ENCODE assay signal across 14 cellular contexts in the genomic region with DNA sequence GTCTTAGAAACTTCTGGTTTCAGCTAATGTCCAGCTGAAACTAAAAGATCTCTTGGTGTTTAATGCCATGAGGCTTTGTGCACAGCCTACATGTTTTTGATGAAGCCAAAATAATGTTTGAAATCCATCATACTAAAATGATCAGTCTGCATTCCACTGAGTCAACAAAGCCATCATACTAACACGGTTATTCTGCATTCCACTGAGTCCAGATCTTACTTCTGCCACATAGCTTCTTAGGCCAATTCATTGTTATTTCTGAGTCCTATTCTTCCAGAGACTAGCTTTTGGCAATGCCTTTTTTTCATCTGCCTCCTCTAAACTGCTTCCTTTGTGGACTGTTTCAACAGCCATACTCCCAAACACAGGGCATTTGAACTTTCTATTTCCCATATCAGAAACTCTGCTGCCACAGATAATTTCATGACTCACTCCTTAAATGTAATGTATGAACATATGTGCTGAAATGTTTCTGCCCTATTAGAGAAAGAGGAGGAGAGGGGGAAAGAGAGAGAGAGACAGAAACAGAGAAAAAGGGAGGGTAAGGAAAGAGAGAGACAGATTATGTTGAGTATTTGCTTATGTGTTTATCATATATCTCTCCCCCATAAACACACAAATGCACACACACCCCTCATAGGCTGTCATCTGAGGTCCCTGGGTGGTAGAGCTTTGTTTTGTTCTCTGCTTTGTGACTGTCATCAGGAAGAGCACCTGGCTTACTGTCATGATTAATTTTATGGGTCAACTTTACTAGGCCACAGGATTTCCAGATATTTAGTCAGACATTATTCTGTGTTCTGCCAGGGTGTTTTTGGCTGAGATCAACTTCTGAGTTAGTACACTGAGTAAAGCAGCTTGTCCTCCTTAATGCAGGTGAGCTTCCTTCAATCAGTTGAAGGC.
DNase-seq lines count a peak whose midpoint lies in the region; ATAC-seq, FAIRE-seq and TF ChIP-seq lines count a peak whose summit lies in the region.
"Had no signal": no experiment of that assay in that cellular context is flagged by ENCODE, and none has a peak within 500 bp of the region (broad histone marks: within the 10 kb centered on the region; RNA-seq: fewer than 3 reads in every experiment).

No MANE protein-coding gene starts in this region.

- TF ChIP-seq CTCF in PC-3 (conservative IDR thresholded peaks at IDR 0.05; ENCODE audit: low read depth, low read length) (no peak), endothelial cell of umbilical vein (IDR thresholded peaks at IDR 0.05; ENCODE audit: extremely low read depth in 1 of 2, insufficient read depth in 1 of 2, low read depth in 1 of 2, low read length in 2 of 2) (no peak), neural crest cell (conservative IDR thresholded peaks at IDR 0.05) (no peak)

- BruUV-seq in PC-3 (replicated peaks; lab: Mats Ljungman, UMichigan) (no TSS peak), endothelial cell of umbilical vein (replicated peaks; lab: Mats Ljungman, UMichigan) (no TSS peak)

- dilution Hi-C loops in endothelial cell of umbilical vein (cut with MboI; ENCODE audit: extremely low pct_ligation_motif_present, low sequenced_read_pairs) = no loop called here

- H3K9ac ChIP-seq in PC-3 (ENCODE audit: low read length) = no peak overlapping the region
- no peak overlapping the region for H3K9ac ChIP-seq in endothelial cell of umbilical vein (replicated peaks; ENCODE audit: extremely low read depth, insufficient read depth, low read length)

- no peaks in the 10 kb centered on the region for H3K36me3 Mint-ChIP-seq in neural crest cell (ENCODE audit: low read depth)
- H3K36me3 Mint-ChIP-seq in naive thymus-derived CD8-positive, alpha-beta T cell = no peaks in the 10 kb centered on the region
- H3K36me3 Mint-ChIP-seq: activated CD4-positive, alpha-beta memory T cell treated with anti-CD3 and anti-CD28 coated beads for 36 hours had no signal

- H3K4me1 Mint-ChIP-seq in neural crest cell = peaks cover 15% of the 10 kb centered on the region
- H3K4me1 Mint-ChIP-seq in naive thymus-derived CD8-positive, alpha-beta T cell = no peaks in the 10 kb centered on the region

- H3K4me3 Mint-ChIP-seq in neural crest cell = no peak overlapping the region
- H3K4me3 Mint-ChIP-seq in naive thymus-derived CD8-positive, alpha-beta T cell = no peak overlapping the region
- H3K4me3 Mint-ChIP-seq: activated CD4-positive, alpha-beta memory T cell treated with anti-CD3 and anti-CD28 coated beads for 36 hours had no signal

- no peak for FAIRE-seq in endothelial cell of umbilical vein (lab: Jason Lieb, UNC)
- FAIRE-seq in frontal cortex (lab: Jason Lieb, UNC) = no peak
- FAIRE-seq: HepG2 had no signal

- H4K20me1 ChIP-seq in PC-3 (ENCODE audit: low read length) = no peaks in the 10 kb centered on the region
- H4K20me1 ChIP-seq in endothelial cell of umbilical vein (replicated peaks; ENCODE audit: control insufficient read depth, extremely low read depth, insufficient read depth, low read length) = no peaks in the 10 kb centered on the region

- H2AFZ ChIP-seq in PC-3 (ENCODE audit: low read length) (no peak overlapping the region), endothelial cell of umbilical vein (ENCODE audit: low read depth, low read length) (peak overlapping the region; percentile 24)

- H3K9me2 ChIP-seq in PC-3 (replicated peaks; ENCODE audit: low read length) = no peaks in the 10 kb centered on the region

- H3K9me3 Mint-ChIP-seq in neural crest cell = no peaks in the 10 kb centered on the region
- H3K9me3 Mint-ChIP-seq in naive thymus-derived CD8-positive, alpha-beta T cell = peaks cover 0 to 4% (median 0%) of the 10 kb centered on the region in 9 donors
- H3K9me3 Mint-ChIP-seq: activated CD4-positive, alpha-beta memory T cell treated with anti-CD3 and anti-CD28 coated beads for 36 hours had no signal

- H3K9me3 ChIP-seq in PC-3 (ENCODE audit: low read length) (no peaks in the 10 kb centered on the region), endothelial cell of umbilical vein (replicated peaks; ENCODE audit: control insufficient read depth, insufficient read depth, low read length) (no peaks in the 10 kb centered on the region)
- H3K9me3 ChIP-seq: lower lobe of right lung had no signal

- DNase-seq in GM03348 (ENCODE audit: low spot score) = peak; percentile 16
- peak; percentile 64 for DNase-seq in PC-3
- DNase-seq in endothelial cell of umbilical vein (ENCODE audit: low read depth, low spot score) = peak; percentile 24
- DNase-seq in neural crest cell (ENCODE audit: low read depth, low spot score) = no peak
- DNase-seq in frontal cortex (ENCODE audit: low spot score in 2 of 2) = no peak
- DNase-seq in naive thymus-derived CD8-positive, alpha-beta T cell = no peak
- DNase-seq in AG08396 (ENCODE audit: low spot score) = no peak
- DNase-seq: activated CD4-positive, alpha-beta memory T cell treated with anti-CD3 and anti-CD28 coated beads for 36 hours; amniotic stem cell; dermis blood vessel endothelial cell; lower lobe of right lung; stimulated activated naive CD4-positive, alpha-beta T cell had no signal

- H3K79me2 ChIP-seq in PC-3 (ENCODE audit: low read length) (no peaks in the 10 kb centered on the region), endothelial cell of umbilical vein (ENCODE audit: control insufficient read depth, insufficient read depth, low read length) (no peaks in the 10 kb centered on the region)

- H3K4me3 ChIP-seq in PC-3 (ENCODE audit: low read length) = no peak overlapping the region
- H3K4me3 ChIP-seq in endothelial cell of umbilical vein (replicated peaks in 1 of 3; ENCODE audit: insufficient read depth in 1 of 3, low read depth in 1 of 3, low read length in 3 of 3) = no peak overlapping the region
- H3K4me3 ChIP-seq: lower lobe of right lung had no signal

- H3F3A ChIP-seq in PC-3 (ENCODE audit: low read length, unreplicated experiment) = no peaks in the 10 kb centered on the region

- peak; percentile 87 for ATAC-seq in PC-3
- ATAC-seq in naive thymus-derived CD8-positive, alpha-beta T cell = no peak
- ATAC-seq in GM18907 (IDR thresholded peaks at IDR 0.05; ENCODE audit: unreplicated experiment) = no peak
- ATAC-seq: HepG2, lower lobe of right lung had no signal

- peak overlapping the region; percentile 41 for H3K27ac Mint-ChIP-seq in neural crest cell (ENCODE audit: unreplicated experiment)
- H3K27ac Mint-ChIP-seq in naive thymus-derived CD8-positive, alpha-beta T cell = no peak overlapping the region
- H3K27ac Mint-ChIP-seq: activated CD4-positive, alpha-beta memory T cell treated with anti-CD3 and anti-CD28 coated beads for 36 hours had no signal

- H3K4me1 ChIP-seq in PC-3 (ENCODE audit: insufficient read depth, low read length) (peaks cover 32% of the 10 kb centered on the region), endothelial cell of umbilical vein (ENCODE audit: control insufficient read depth, extremely low read depth, insufficient read depth, low read length) (peaks cover 2% of the 10 kb centered on the region)
- H3K4me1 ChIP-seq: lower lobe of right lung had no signal

- intact Hi-C loops in PC-3 (cut with micrococcal nuclease) (loop anchor here (10.0 kb wide), 2 partner anchors 210 to 290 kb away; no protein-coding TSS in a partner anchor), endothelial cell of umbilical vein (cut with micrococcal nuclease) (no loop called here)

- H3K27ac ChIP-seq in PC-3 (ENCODE audit: low read length) = no peak overlapping the region
- no peak overlapping the region for H3K27ac ChIP-seq in endothelial cell of umbilical vein (ENCODE audit: insufficient read depth, low read depth, low read length)
- H3K27ac ChIP-seq: lower lobe of right lung had no signal

- POLR2A ChIA-PET in PC-3 (lab: Charles Lee; ENCODE audit: unreplicated experiment) (no interaction called here), endothelial cell of umbilical vein (lab: Charles Lee) (no interaction called here)
- POLR2A ChIA-PET in naive thymus-derived CD8-positive, alpha-beta T cell (lab: Charles Lee) = no interaction called here

- no peak overlapping the region for H3K4me2 ChIP-seq in PC-3 (ENCODE audit: low read length)
- H3K4me2 ChIP-seq in endothelial cell of umbilical vein (ENCODE audit: insufficient read depth, low read length) = no peak overlapping the region

- H3K36me3 ChIP-seq in PC-3 (ENCODE audit: low read depth, low read length) (no peaks in the 10 kb centered on the region), endothelial cell of umbilical vein (ENCODE audit: control insufficient read depth in 2 of 2, extremely low read depth in 1 of 2, insufficient read depth in 2 of 2, low read length in 2 of 2) (no peaks in the 10 kb centered on the region)
- H3K36me3 ChIP-seq: lower lobe of right lung had no signal

- H3K27me3 ChIP-seq in PC-3 (ENCODE audit: low read length) = no peaks in the 10 kb centered on the region
- H3K27me3 ChIP-seq in endothelial cell of umbilical vein (ENCODE audit: control insufficient read depth in 2 of 2, insufficient read depth in 2 of 2, low read length in 2 of 2) = no peaks in the 10 kb centered on the region

- no peaks in the 10 kb centered on the region for H3K9me1 ChIP-seq in endothelial cell of umbilical vein (replicated peaks; ENCODE audit: control insufficient read depth, extremely low read depth, insufficient read depth, low read length)

- CTCF ChIA-PET in PC-3 (lab: Charles Lee) = interaction anchor here (0.6 kb wide), 1 partner anchor 56 kb away, joined by 4 read pairs; no protein-coding TSS in a partner anchor
- CTCF ChIA-PET in endothelial cell of umbilical vein (lab: Charles Lee) = interaction anchor here (0.6 to 1.7 kb wide), 4 partner anchors 12 to 483 kb away, joined by 3 read pairs; no protein-coding TSS in a partner anchor

- TF ChIP-seq POLR2A in endothelial cell of umbilical vein (IDR thresholded peaks at IDR 0.05; ENCODE audit: low read depth, low read length) = no peak

- no peaks in the 10 kb centered on the region for H3K27me3 Mint-ChIP-seq in neural crest cell (ENCODE audit: low read depth)
- no peaks in the 10 kb centered on the region for H3K27me3 Mint-ChIP-seq in naive thymus-derived CD8-positive, alpha-beta T cell
- H3K27me3 Mint-ChIP-seq: activated CD4-positive, alpha-beta memory T cell treated with anti-CD3 and anti-CD28 coated beads for 36 hours had no signal

TF ChIP-seq in endothelial cell of umbilical vein, 7 proteins besides CTCF, POLR2A, EP300 and RAD21:
- TF ChIP-seq JUN (IDR thresholded peaks at IDR 0.05; ENCODE audit: borderline replicate concordance, insufficient read depth, insufficient read length, low read depth) = no peak
- no peak for TF ChIP-seq GATA2 (IDR thresholded peaks at IDR 0.05; ENCODE audit: insufficient read depth, insufficient read length, low read depth, low read length)
- no peak for TF ChIP-seq MYC (IDR thresholded peaks at IDR 0.05; ENCODE audit: low read depth, low read length)
- TF ChIP-seq FOS (IDR thresholded peaks at IDR 0.05; ENCODE audit: borderline replicate concordance, insufficient read depth, low read length) = no peak
- no peak for TF ChIP-seq EZH2 (IDR thresholded peaks at IDR 0.05; ENCODE audit: borderline replicate concordance, low read depth, low read length, severe bottlenecking)
- no peak for TF ChIP-seq POLR2AphosphoS5 (IDR thresholded peaks at IDR 0.05; ENCODE audit: insufficient read depth, low read depth, low read length)
- TF ChIP-seq, protein P1, sequence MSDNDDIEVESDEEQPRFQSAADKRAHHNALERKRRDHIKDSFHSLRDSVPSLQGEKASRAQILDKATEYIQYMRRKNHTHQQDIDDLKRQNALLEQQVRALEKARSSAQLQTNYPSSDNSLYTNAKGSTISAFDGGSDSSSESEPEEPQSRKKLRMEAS (IDR thresholded peaks at IDR 0.05; ENCODE audit: insufficient read depth, insufficient read length) = no peak

Comparison
In these comparisons a context has a peak if more than half of its experiments do, and no peak if none do; other contexts are left out.
1. DNase-seq: peak in GM03348 (single experiment), PC-3 (single experiment) and endothelial cell of umbilical vein (single experiment); none in neural crest cell (single experiment), frontal cortex (0 of 2), naive thymus-derived CD8-positive, alpha-beta T cell (0 of 10) and AG08396 (single experiment).